In the genomic region with DNA sequence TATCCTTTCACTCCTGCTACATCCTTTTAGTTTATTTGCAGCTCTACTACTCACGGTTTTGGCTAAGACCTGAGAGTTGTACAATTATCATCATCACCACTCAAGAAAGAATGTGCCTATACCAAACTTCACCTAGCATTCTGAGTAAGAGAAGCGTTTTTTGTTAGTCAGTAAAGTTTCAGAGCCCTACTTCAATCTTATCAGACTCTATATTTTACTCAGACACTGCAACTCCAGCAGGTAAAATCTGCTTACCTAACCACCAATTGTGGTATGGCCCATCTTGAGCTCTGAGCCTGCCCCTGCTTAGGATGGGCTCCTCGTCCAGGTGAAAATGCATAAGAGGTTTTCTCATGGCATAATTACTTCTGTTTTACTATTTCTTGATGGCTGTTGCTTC, we compare ENCODE assay signal across 21 cellular contexts. TPM values are rescaled to one million over a fixed set of nuclear protein-coding genes. Genes with fewer than 3 reads are reported as not detected.
"Had no signal": no experiment of that assay in that cellular context is flagged by ENCODE, and none has a peak within 500 bp of the region (broad histone marks: within the 10 kb centered on the region; RNA-seq: fewer than 3 reads in every experiment).

No MANE protein-coding gene starts in this region.

- H3K36me3 Mint-ChIP-seq: naive B cell, T-cell had no signal

- H3K9me3 Mint-ChIP-seq: central memory CD8-positive, alpha-beta T cell; stimulated activated naive CD8-positive, alpha-beta T cell treated with anti-CD3 and anti-CD28 coated beads, Interleukin-15, Interleukin-2, amounts not matched to agents 100 ng/mL and 50 ng/mL, for 24 hours; T-helper 2 cell treated with Interferon-gamma antibody and Interleukin-4, amounts not matched to agents 5 μg/mL and 100 μg/mL, for 36 hours had no signal

- H3K27me3 Mint-ChIP-seq: central memory CD8-positive, alpha-beta T cell; stimulated activated naive CD8-positive, alpha-beta T cell treated with anti-CD3 and anti-CD28 coated beads, Interleukin-15, Interleukin-2, amounts not matched to agents 100 ng/mL and 50 ng/mL, for 24 hours; T-cell had no signal

- H3K4me3 Mint-ChIP-seq: activated naive CD8-positive, alpha-beta T cell treated with anti-CD3 and anti-CD28 coated beads, Interleukin-2, amount 10 ng/mL, durations not matched to agents 7 days and 5 days; activated T-helper 1 cell treated with anti-CD3 and anti-CD28 coated beads, Interleukin-12 subunit alpha, Interleukin-12 subunit beta, Interleukin-2, Interleukin-4 antibody, amounts not matched to agents 30 ng/mL and 10 ng/mL and 1 ng/mL, durations not matched to agents 14 hours and 24 hours and 36 hours; central memory CD8-positive, alpha-beta T cell; naive B cell; stimulated activated naive CD8-positive, alpha-beta T cell treated with anti-CD3 and anti-CD28 coated beads, Interleukin-15, Interleukin-2, amounts not matched to agents 100 ng/mL and 50 ng/mL, for 24 hours; T-cell; T-helper 2 cell treated with Interferon-gamma antibody and Interleukin-4, amounts not matched to agents 5 μg/mL and 100 μg/mL, for 36 hours had no signal

- ATAC-seq: left lobe of liver, lower lobe of right lung, right cardiac atrium, T-cell had no signal

- DNase-seq: activated CD4-positive, alpha-beta T cell treated with anti-CD3 and anti-CD28 coated beads for 1 hour; activated gamma-delta T cell treated with Interleukin-2 at 50 U/mL for 16 hours; activated naive CD8-positive, alpha-beta T cell treated with anti-CD3 and anti-CD28 coated beads, Interleukin-2, amount 10 ng/mL, durations not matched to agents 7 days and 5 days; amniotic stem cell; effector memory CD4-positive, alpha-beta T cell; foreskin melanocyte; lower lobe of right lung; mesendoderm; naive B cell; nucleus accumbens; right cardiac atrium; stimulated activated CD4-positive, alpha-beta T cell treated with anti-CD3 and anti-CD28 coated beads, Interleukin-4, amount 100 ng/mL, for 24 hours; T-cell had no signal

- H3K4me1 Mint-ChIP-seq: activated naive CD8-positive, alpha-beta T cell treated with anti-CD3 and anti-CD28 coated beads, Interleukin-2, amount 10 ng/mL, durations not matched to agents 7 days and 5 days; central memory CD8-positive, alpha-beta T cell; naive B cell; T-cell had no signal

RNA-seq across cellular contexts. Expression of gene ICOS, which starts 37.1 kb away (rescaled TPM):
- total RNA-seq: dermis microvascular lymphatic vessel endothelial cell, kidney epithelial cell, pulmonary artery endothelial cell had no signal
